Comparison of ENCODE assay signal across 1 cellular context in the genomic region with DNA sequence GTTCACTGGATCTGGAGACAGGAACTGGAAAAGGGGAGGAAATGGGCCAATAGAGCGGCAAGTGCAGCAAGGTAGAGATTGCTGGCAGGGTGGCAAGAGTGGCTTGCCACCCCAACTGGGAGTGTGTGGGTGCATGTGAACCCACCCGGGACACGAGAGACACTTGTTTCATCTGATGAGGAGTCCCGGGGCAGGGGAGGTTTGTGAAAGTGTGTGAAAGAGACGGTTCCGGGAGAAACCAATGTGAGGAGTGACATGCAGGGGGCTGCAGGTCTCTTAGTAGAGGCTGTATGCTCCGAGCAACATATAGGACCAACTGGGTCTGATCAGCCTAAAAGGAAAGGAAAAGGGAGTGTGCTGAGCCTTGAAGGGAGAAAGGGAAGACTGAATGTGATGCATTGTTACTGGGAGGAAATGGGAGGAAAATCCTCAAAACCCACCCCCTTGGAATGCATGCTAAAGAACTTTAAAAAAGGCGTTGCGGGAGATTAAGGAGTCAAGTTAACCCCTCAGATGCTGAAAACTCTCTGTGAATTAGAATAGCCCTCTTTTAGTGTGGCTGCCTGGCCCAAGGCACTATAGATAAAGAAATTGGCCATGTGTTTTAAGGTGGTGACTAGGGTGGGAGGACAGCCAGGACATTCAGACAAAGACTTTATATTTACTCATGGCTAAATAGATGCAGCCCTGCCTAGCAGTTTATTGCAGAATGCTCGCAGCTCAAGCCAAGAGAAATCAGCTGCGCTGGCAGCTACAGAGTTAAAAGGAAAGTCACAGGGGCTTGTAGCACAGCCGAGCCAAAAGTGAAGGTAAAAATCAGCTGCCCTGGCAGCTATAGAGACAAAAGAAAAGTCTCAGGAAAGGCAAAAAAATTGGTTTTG.
A peak's percentile ranks its signal among the peaks of the same experiment; 100 is the strongest.
TF ChIP-seq lines count a peak whose summit lies in the region.

No MANE protein-coding gene starts in this region.

TF ChIP-seq in WTC11, 78 proteins besides CTCF, POLR2A, EP300 and RAD21 (continued from another document):
- TF ChIP-seq, protein P1, sequence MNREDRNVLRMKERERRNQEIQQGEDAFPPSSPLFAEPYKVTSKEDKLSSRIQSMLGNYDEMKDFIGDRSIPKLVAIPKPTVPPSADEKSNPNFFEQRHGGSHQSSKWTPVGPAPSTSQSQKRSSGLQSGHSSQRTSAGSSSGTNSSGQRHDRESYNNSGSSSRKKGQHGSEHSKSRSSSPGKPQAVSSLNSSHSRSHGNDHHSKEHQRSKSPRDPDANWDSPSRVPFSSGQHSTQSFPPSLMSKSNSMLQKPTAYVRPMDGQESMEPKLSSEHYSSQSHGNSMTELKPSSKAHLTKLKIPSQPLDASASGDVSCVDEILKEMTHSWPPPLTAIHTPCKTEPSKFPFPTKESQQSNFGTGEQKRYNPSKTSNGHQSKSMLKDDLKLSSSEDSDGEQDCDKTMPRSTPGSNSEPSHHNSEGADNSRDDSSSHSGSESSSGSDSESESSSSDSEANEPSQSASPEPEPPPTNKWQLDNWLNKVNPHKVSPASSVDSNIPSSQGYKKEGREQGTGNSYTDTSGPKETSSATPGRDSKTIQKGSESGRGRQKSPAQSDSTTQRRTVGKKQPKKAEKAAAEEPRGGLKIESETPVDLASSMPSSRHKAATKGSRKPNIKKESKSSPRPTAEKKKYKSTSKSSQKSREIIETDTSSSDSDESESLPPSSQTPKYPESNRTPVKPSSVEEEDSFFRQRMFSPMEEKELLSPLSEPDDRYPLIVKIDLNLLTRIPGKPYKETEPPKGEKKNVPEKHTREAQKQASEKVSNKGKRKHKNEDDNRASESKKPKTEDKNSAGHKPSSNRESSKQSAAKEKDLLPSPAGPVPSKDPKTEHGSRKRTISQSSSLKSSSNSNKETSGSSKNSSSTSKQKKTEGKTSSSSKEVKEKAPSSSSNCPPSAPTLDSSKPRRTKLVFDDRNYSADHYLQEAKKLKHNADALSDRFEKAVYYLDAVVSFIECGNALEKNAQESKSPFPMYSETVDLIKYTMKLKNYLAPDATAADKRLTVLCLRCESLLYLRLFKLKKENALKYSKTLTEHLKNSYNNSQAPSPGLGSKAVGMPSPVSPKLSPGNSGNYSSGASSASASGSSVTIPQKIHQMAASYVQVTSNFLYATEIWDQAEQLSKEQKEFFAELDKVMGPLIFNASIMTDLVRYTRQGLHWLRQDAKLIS (CRISPR knock-in tag; IDR thresholded peaks at IDR 0.05; ENCODE audit: borderline replicate concordance): peak; percentile 93; the same call in 1 of the 2 replicates
- TF ChIP-seq NR2C2 (CRISPR knock-in tag; IDR thresholded peaks at IDR 0.05): no peak
- TF ChIP-seq, protein P2, sequence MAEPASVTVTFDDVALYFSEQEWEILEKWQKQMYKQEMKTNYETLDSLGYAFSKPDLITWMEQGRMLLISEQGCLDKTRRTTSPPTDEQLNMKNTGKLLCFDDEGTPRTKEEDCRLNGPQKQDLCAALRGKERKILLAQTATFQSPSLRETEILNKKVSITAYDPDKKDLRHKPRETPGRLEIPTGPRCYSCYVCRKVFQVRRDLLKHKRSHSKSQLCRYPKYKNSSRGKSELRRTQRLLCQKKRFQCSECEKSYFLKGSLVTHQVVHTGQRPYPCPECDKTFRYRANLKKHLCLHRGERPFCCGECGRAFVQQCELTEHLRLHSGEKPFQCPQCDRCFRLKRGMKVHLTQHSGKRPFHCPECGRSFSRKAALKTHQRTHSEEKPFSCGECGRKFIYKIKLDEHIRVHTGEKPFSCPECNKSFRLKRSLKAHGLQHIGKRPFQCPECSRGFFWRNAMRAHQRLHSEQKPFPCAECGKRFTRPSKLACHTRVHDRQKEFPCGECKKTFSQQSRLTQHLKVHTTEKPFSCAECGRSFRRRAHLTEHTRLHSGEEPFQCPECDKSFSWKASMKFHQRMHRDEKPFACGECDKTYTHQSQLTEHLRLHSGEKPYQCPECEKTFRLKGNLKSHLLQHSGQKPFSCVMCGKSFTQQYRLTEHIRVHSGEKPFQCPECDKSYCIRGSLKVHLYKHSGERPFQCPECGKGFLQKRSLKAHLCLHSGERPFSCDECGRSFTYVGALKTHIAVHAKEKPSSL (CRISPR knock-in tag; conservative IDR thresholded peaks at IDR 0.05): no peak
- peak; percentile 44; the same call in 1 of the 2 replicates for TF ChIP-seq MYBL2 (CRISPR knock-in tag; IDR thresholded peaks at IDR 0.05)
- TF ChIP-seq PRRX2 (CRISPR knock-in tag; IDR thresholded peaks at IDR 0.05): no peak
- peak; percentile 34; the same call in 1 of the 2 replicates for TF ChIP-seq SP1 (CRISPR knock-in tag; conservative IDR thresholded peaks at IDR 0.05)
- no peak for TF ChIP-seq ZNF263 (CRISPR knock-in tag; IDR thresholded peaks at IDR 0.05; ENCODE audit: low read depth)
- TF ChIP-seq ETV6 (CRISPR knock-in tag; IDR thresholded peaks at IDR 0.05): peak; percentile 91
- peak; percentile 36; the same call in 1 of the 2 replicates for TF ChIP-seq FOXK1 (CRISPR knock-in tag; IDR thresholded peaks at IDR 0.05)
